26 cellular contexts compared by ENCODE assay signal in genomic region chr13:113565526-113566226, GRCh38. TPM values are rescaled to one million over a fixed set of nuclear protein-coding genes. Genes with fewer than 3 reads are reported as not detected.
DNase-seq lines count a peak whose midpoint lies in the region; ATAC-seq and TF ChIP-seq lines count a peak whose summit lies in the region.
"Had no signal": no experiment of that assay in that cellular context is flagged by ENCODE, and none has a peak within 500 bp of the region (broad histone marks: within the 10 kb centered on the region; RNA-seq: fewer than 3 reads in every experiment).

No MANE protein-coding gene starts in this region.

- no peak overlapping the region for H3K27ac ChIP-seq in lower lobe of right lung
- H3K27ac ChIP-seq in naive thymus-derived CD4-positive, alpha-beta T cell (ENCODE audit: low read depth, low read length) = no peak overlapping the region
- H3K27ac ChIP-seq: left ventricle myocardium inferior had no signal

- peaks cover 0 to 5% (median 4%) of the 10 kb centered on the region in 7 donors for H3K4me1 Mint-ChIP-seq in naive thymus-derived CD4-positive, alpha-beta T cell

- H3K36me3 Mint-ChIP-seq in naive thymus-derived CD4-positive, alpha-beta T cell = no peaks in the 10 kb centered on the region
- H3K36me3 Mint-ChIP-seq: brain; CD8-positive, alpha-beta memory T cell; natural killer cell treated with Interleukin-12 subunit alpha and Interleukin-12 subunit beta and Interleukin-15 and Interleukin-18, amount 100 ng/mL, for 72 hours; type B pancreatic cell had no signal

- H3K9me3 Mint-ChIP-seq in naive thymus-derived CD4-positive, alpha-beta T cell = peaks cover 0 to 3% (median 0%) of the 10 kb centered on the region in 11 donors
- H3K9me3 Mint-ChIP-seq: CD8-positive, alpha-beta memory T cell; natural killer cell treated with Interleukin-12 subunit alpha and Interleukin-12 subunit beta and Interleukin-15 and Interleukin-18, amount 100 ng/mL, for 72 hours; type B pancreatic cell had no signal

- intact Hi-C loops in cardiac septum (cut with DNase I) (no loop called here), Right ventricle myocardium superior (cut with DNase I) (no loop called here), lower lobe of right lung (cut with DNase I) (no loop called here)
- intact Hi-C loops in naive thymus-derived CD4-positive, alpha-beta T cell (cut with micrococcal nuclease) = no loop called here

- ATAC-seq in Right ventricle myocardium superior (ENCODE audit: poor library complexity) (no peak), lower lobe of right lung (no peak), HG02571 (IDR thresholded peaks at IDR 0.05; ENCODE audit: unreplicated experiment) (no peak), GM18873 (IDR thresholded peaks at IDR 0.05; ENCODE audit: low FRiP score, unreplicated experiment) (no peak)
- no peak for ATAC-seq in naive thymus-derived CD4-positive, alpha-beta T cell
- ATAC-seq: activated CD4-positive, CD25-positive, alpha-beta regulatory T cell treated with anti-CD3 and anti-CD28 coated beads, Interleukin-2, amount 50 U/mL, for 24 hours; natural killer cell treated with Interleukin-12 subunit alpha and Interleukin-12 subunit beta and Interleukin-15 and Interleukin-18, amount 100 ng/mL, for 72 hours had no signal

- DNase-seq in cardiac septum (ENCODE audit: low spot score) (peak; percentile 61), Right ventricle myocardium superior (no peak), ecto neural progenitor cell (ENCODE audit: low spot score) (peak; percentile 29), lower lobe of right lung (peak; percentile 36), ureter (ENCODE audit: low spot score) (peak; percentile 27)
- DNase-seq in naive thymus-derived CD4-positive, alpha-beta T cell = no peak
- DNase-seq: ACHN; activated naive CD4-positive, alpha-beta T cell treated with Interleukin-2 at 50 U/mL for 16 hours; BE2C; DMS153; hypothalamus; left ventricle myocardium inferior; NCI-H1105 treated with DMSO at 0.1 percent for 48 hours; NCI-H2029 treated with DMSO at 0.1 percent for 48 hours; NCI-H345; NCI-H82; retina; T-helper 1 cell had no signal

- H3K27me3 Mint-ChIP-seq in naive thymus-derived CD4-positive, alpha-beta T cell = peaks cover 3 to 37% (median 18%) of the 10 kb centered on the region in 5 donors
- H3K27me3 Mint-ChIP-seq: brain, type B pancreatic cell had no signal

- H3K27ac Mint-ChIP-seq in naive thymus-derived CD4-positive, alpha-beta T cell = no peak overlapping the region
- H3K27ac Mint-ChIP-seq: brain; CD8-positive, alpha-beta memory T cell; natural killer cell treated with Interleukin-12 subunit alpha and Interleukin-12 subunit beta and Interleukin-15 and Interleukin-18, amount 100 ng/mL, for 72 hours; type B pancreatic cell had no signal

- H3K4me1 ChIP-seq in lower lobe of right lung = no peaks in the 10 kb centered on the region
- H3K4me1 ChIP-seq in naive thymus-derived CD4-positive, alpha-beta T cell (ENCODE audit: control insufficient read depth in 2 of 2, insufficient read depth in 2 of 2, low read length in 2 of 2) = no peaks in the 10 kb centered on the region
- H3K4me1 ChIP-seq: HAP-1 had no signal

- no peak overlapping the region for H3K4me3 ChIP-seq in lower lobe of right lung
- no peak overlapping the region for H3K4me3 ChIP-seq in naive thymus-derived CD4-positive, alpha-beta T cell (ENCODE audit: low read length)
- H3K4me3 ChIP-seq: HAP-1, left ventricle myocardium inferior had no signal

- H3K27me3 ChIP-seq in lower lobe of right lung (ENCODE audit: low read depth) = peaks cover 15% of the 10 kb centered on the region
- no peaks in the 10 kb centered on the region for H3K27me3 ChIP-seq in naive thymus-derived CD4-positive, alpha-beta T cell (ENCODE audit: control insufficient read depth in 2 of 2, insufficient read depth in 2 of 2, low read length in 2 of 2)

- CTCF ChIA-PET in naive thymus-derived CD4-positive, alpha-beta T cell (lab: Charles Lee) = no interaction called here

- no peak overlapping the region for H3K4me3 Mint-ChIP-seq in naive thymus-derived CD4-positive, alpha-beta T cell
- H3K4me3 Mint-ChIP-seq: brain; CD8-positive, alpha-beta memory T cell; natural killer cell treated with Interleukin-12 subunit alpha and Interleukin-12 subunit beta and Interleukin-15 and Interleukin-18, amount 100 ng/mL, for 72 hours; type B pancreatic cell had no signal

- POLR2A ChIA-PET in naive thymus-derived CD4-positive, alpha-beta T cell (lab: Charles Lee) = no interaction called here

- H3K9me3 ChIP-seq in lower lobe of right lung = no peaks in the 10 kb centered on the region
- H3K9me3 ChIP-seq in naive thymus-derived CD4-positive, alpha-beta T cell (ENCODE audit: control insufficient read depth in 2 of 3, low read length in 3 of 3) = no peaks in the 10 kb centered on the region
- H3K9me3 ChIP-seq: BE2C, HAP-1, left ventricle myocardium inferior had no signal

- H3K36me3 ChIP-seq in lower lobe of right lung = no peaks in the 10 kb centered on the region
- no peaks in the 10 kb centered on the region for H3K36me3 ChIP-seq in naive thymus-derived CD4-positive, alpha-beta T cell (ENCODE audit: control insufficient read depth in 2 of 3, insufficient read depth in 3 of 3, low read length in 3 of 3)
- H3K36me3 ChIP-seq: BE2C, HAP-1, left ventricle myocardium inferior had no signal

- TF ChIP-seq CTCF in lower lobe of right lung (IDR thresholded peaks at IDR 0.05) = no peak

RNA-seq across cellular contexts. Expression of gene TFDP1, which starts 18.9 kb away (rescaled TPM):
- total RNA-seq in cardiac septum (38.8 TPM), Right ventricle myocardium superior (42.1 TPM), lower lobe of right lung (47.0 TPM), ureter (54.9 TPM)
- total RNA-seq in naive thymus-derived CD4-positive, alpha-beta T cell = 100 to 1,000 TPM in 1 of 5 experiments, 10 to 100 TPM in 4; 21.4 to 127 (median 34.7) TPM
- 10 to 100 TPM; 50.9 to 78.0 TPM for polyA plus RNA-seq in naive thymus-derived CD4-positive, alpha-beta T cell

Comparison
In these comparisons a context has a peak if more than half of its experiments do, and no peak if none do; other contexts are left out.
1. DNase-seq: peak in cardiac septum (single experiment), ecto neural progenitor cell (single experiment), lower lobe of right lung (single experiment) and ureter (single experiment); none in Right ventricle myocardium superior (single experiment) and naive thymus-derived CD4-positive, alpha-beta T cell (0 of 9).